In the genomic region with DNA sequence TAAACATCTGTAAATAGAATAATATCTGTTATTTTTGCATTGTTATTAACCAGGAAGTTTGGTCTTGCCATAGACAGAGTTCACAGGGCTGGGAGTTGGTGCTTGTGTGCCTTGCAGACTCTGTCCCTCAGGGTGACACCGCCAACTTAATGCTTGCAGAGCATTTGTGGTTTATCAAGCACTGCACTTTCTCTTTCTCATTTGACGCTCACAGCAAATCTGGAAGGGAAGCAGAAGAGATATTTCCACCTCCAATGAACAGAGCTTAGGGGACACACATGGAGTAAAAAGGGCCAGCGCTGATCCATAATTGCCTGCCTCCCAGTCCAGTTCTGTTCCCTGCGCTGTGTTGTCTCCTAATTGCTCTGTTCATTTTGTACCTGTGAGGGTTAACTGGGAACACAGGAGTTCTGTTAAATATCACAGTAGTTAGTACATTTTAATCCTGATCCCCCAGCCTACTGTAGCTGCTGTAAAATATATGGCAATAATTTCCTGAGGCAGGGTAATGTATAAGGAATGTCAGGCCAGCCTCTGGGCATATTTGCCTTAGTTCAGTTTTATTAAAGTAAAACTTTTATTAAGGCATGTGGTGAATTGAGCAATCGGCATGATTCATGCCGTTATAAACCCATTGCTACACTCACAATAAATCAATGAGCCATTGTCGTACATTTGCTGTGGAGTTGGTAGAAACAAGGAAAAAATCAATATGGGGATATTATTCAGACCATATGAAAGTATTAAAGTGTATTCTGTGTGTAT, we compare ENCODE assay signal across 11 cellular contexts.
DNase-seq lines count a peak whose midpoint lies in the region; ATAC-seq and TF ChIP-seq lines count a peak whose summit lies in the region.
"Had no signal": no experiment of that assay in that cellular context is flagged by ENCODE, and none has a peak within 500 bp of the region (broad histone marks: within the 10 kb centered on the region; RNA-seq: fewer than 3 reads in every experiment).

No MANE protein-coding gene starts in this region.

- no peaks in the 10 kb centered on the region for H3K9me3 Mint-ChIP-seq in stimulated activated effector memory CD8-positive, alpha-beta T cell treated with anti-CD3 and anti-CD28 coated beads, Interleukin-12 subunit alpha, Interleukin-12 subunit beta, amount 100 ng/mL, for 72 hours
- H3K9me3 Mint-ChIP-seq in CD8-positive, alpha-beta T cell: peaks cover 2% of the 10 kb centered on the region

- H3K4me3 ChIP-seq in hepatocyte: no peak overlapping the region
- no peak overlapping the region for H3K4me3 ChIP-seq in CD8-positive, alpha-beta T cell (ENCODE audit: low read depth, low read length)
- H3K4me3 ChIP-seq: GM12878, psoas muscle had no signal

- H3K27me3 ChIP-seq in hepatocyte: no peaks in the 10 kb centered on the region
- no peaks in the 10 kb centered on the region for H3K27me3 ChIP-seq in CD8-positive, alpha-beta T cell (ENCODE audit: insufficient read depth, low read length)

- no peaks in the 10 kb centered on the region for H3K9me3 ChIP-seq in hepatocyte (ENCODE audit: low read depth)
- no peaks in the 10 kb centered on the region for H3K9me3 ChIP-seq in CD8-positive, alpha-beta T cell (ENCODE audit: low read length)
- H3K9me3 ChIP-seq: psoas muscle had no signal

- H4K20me1 ChIP-seq in hepatocyte (ENCODE audit: insufficient read depth, poor library complexity, severe bottlenecking): no peaks in the 10 kb centered on the region

- no peaks in the 10 kb centered on the region for H3K9me2 ChIP-seq in hepatocyte (replicated peaks; ENCODE audit: insufficient read depth)

- TF ChIP-seq CTCF in hepatocyte (IDR thresholded peaks at IDR 0.05; ENCODE audit: poor library complexity): no peak
- TF ChIP-seq CTCF in CD8-positive, alpha-beta T cell (IDR thresholded peaks at IDR 0.05): no peak

- peak; percentile 89 for DNase-seq in A172 (ENCODE audit: low spot score)
- DNase-seq in HPDE6-E6E7 (ENCODE audit: extremely low spot score): peak; percentile 54
- DNase-seq in amniotic epithelial cell (ENCODE audit: low read depth): peak; percentile 92
- DNase-seq in hepatocyte (ENCODE audit: low spot score): peak; percentile 24
- no peak for DNase-seq in Right ventricle myocardium superior
- no peak for DNase-seq in stimulated activated effector memory CD8-positive, alpha-beta T cell treated with anti-CD3 and anti-CD28 coated beads, Interleukin-12 subunit alpha, Interleukin-12 subunit beta, amount 100 ng/mL, for 72 hours (ENCODE audit: low spot score in 2 of 2)
- DNase-seq in CD8-positive, alpha-beta T cell: no peak
- DNase-seq in DMS153 (lab: John Stamatoyannopoulos, UW): no peak
- DNase-seq: central memory CD4-positive, alpha-beta T cell; psoas muscle had no signal

- POLR2A ChIA-PET in CD8-positive, alpha-beta T cell (lab: Charles Lee): no interaction called here

- no peak overlapping the region for H3K27ac ChIP-seq in hepatocyte
- no peak overlapping the region for H3K27ac ChIP-seq in CD8-positive, alpha-beta T cell (ENCODE audit: low read depth, low read length)
- H3K27ac ChIP-seq: psoas muscle had no signal

- no peak overlapping the region for H2AFZ ChIP-seq in hepatocyte

- H3K36me3 ChIP-seq in hepatocyte (replicated peaks; ENCODE audit: insufficient read depth, low read depth): no peaks in the 10 kb centered on the region
- H3K36me3 ChIP-seq in CD8-positive, alpha-beta T cell (ENCODE audit: insufficient read depth, low read length): no peaks in the 10 kb centered on the region

- H3K4me2 ChIP-seq in hepatocyte: no peak overlapping the region

- WGBS in hepatocyte (ENCODE audit: low lambda C conversion rate, missing lambda C conversion rate): 73% methylated on average over 7 of the region's 7 CpGs

- H3K79me2 ChIP-seq in hepatocyte: no peaks in the 10 kb centered on the region

- H3K27ac Mint-ChIP-seq in stimulated activated effector memory CD8-positive, alpha-beta T cell treated with anti-CD3 and anti-CD28 coated beads, Interleukin-12 subunit alpha, Interleukin-12 subunit beta, amount 100 ng/mL, for 72 hours: no peak overlapping the region
- H3K27ac Mint-ChIP-seq in CD8-positive, alpha-beta T cell: no peak overlapping the region

- CTCF ChIA-PET in CD8-positive, alpha-beta T cell (lab: Charles Lee): interaction anchor here (0.6 kb wide), 1 partner anchor 109 kb away, joined by 3 read pairs; no protein-coding TSS in a partner anchor

- ATAC-seq in Right ventricle myocardium superior (ENCODE audit: poor library complexity): no peak
- no peak for ATAC-seq in stimulated activated effector memory CD8-positive, alpha-beta T cell treated with anti-CD3 and anti-CD28 coated beads, Interleukin-12 subunit alpha, Interleukin-12 subunit beta, amount 100 ng/mL, for 72 hours
- ATAC-seq in CD8-positive, alpha-beta T cell: no peak
- ATAC-seq: psoas muscle had no signal

- H3K36me3 Mint-ChIP-seq in stimulated activated effector memory CD8-positive, alpha-beta T cell treated with anti-CD3 and anti-CD28 coated beads, Interleukin-12 subunit alpha, Interleukin-12 subunit beta, amount 100 ng/mL, for 72 hours: no peaks in the 10 kb centered on the region
- H3K36me3 Mint-ChIP-seq in CD8-positive, alpha-beta T cell: no peaks in the 10 kb centered on the region

- intact Hi-C loops in Right ventricle myocardium superior (cut with DNase I): no loop called here
- intact Hi-C loops in CD8-positive, alpha-beta T cell (cut with DNase I, micrococcal nuclease): no loop called here

- no peaks in the 10 kb centered on the region for H3K27me3 Mint-ChIP-seq in CD8-positive, alpha-beta T cell (ENCODE audit: low read depth)

- H3K4me1 ChIP-seq in hepatocyte (ENCODE audit: insufficient read depth): peaks cover 6% of the 10 kb centered on the region
- no peaks in the 10 kb centered on the region for H3K4me1 ChIP-seq in CD8-positive, alpha-beta T cell (ENCODE audit: insufficient read depth, low read length)

- H3K4me3 Mint-ChIP-seq in stimulated activated effector memory CD8-positive, alpha-beta T cell treated with anti-CD3 and anti-CD28 coated beads, Interleukin-12 subunit alpha, Interleukin-12 subunit beta, amount 100 ng/mL, for 72 hours: no peak overlapping the region
- no peak overlapping the region for H3K4me3 Mint-ChIP-seq in CD8-positive, alpha-beta T cell

- no peaks in the 10 kb centered on the region for H3K4me1 Mint-ChIP-seq in stimulated activated effector memory CD8-positive, alpha-beta T cell treated with anti-CD3 and anti-CD28 coated beads, Interleukin-12 subunit alpha, Interleukin-12 subunit beta, amount 100 ng/mL, for 72 hours
- H3K4me1 Mint-ChIP-seq in CD8-positive, alpha-beta T cell (ENCODE audit: low read depth): no peaks in the 10 kb centered on the region

Comparison
In these comparisons a context has a peak if more than half of its experiments do, and no peak if none do; other contexts are left out.
1. DNase-seq: peak in A172 (single experiment), HPDE6-E6E7 (single experiment), amniotic epithelial cell (single experiment) and hepatocyte (single experiment); none in Right ventricle myocardium superior (single experiment), stimulated activated effector memory CD8-positive, alpha-beta T cell treated with anti-CD3 and anti-CD28 coated beads, Interleukin-12 subunit alpha, Interleukin-12 subunit beta, amount 100 ng/mL, for 72 hours (0 of 2), CD8-positive, alpha-beta T cell (0 of 7) and DMS153 (single experiment).